Comparison of ENCODE assay signal across 28 cellular contexts in genomic region chr1:97095764-97096163, GRCh38.
DNase-seq lines count a peak whose midpoint lies in the region; ATAC-seq, FAIRE-seq and TF ChIP-seq lines count a peak whose summit lies in the region.
"Had no signal": no experiment of that assay in that cellular context is flagged by ENCODE, and none has a peak within 500 bp of the region (broad histone marks: within the 10 kb centered on the region; RNA-seq: fewer than 3 reads in every experiment).

No MANE protein-coding gene starts in this region.

- no peak overlapping the region for H3K27ac ChIP-seq in keratinocyte (ENCODE audit: control insufficient read depth, insufficient read depth, low read length)
- H3K27ac ChIP-seq: BLaER1 had no signal

- FAIRE-seq in H54 (lab: Jason Lieb, UNC) (peak; percentile 48), keratinocyte (lab: Jason Lieb, UNC) (peak; percentile 51)
- FAIRE-seq: A204.1, GM12878, GM12892, GM18507 had no signal

- no peaks in the 10 kb centered on the region for H4K20me1 ChIP-seq in keratinocyte (ENCODE audit: control insufficient read depth, extremely low read depth, insufficient read depth, low read length)
- H4K20me1 ChIP-seq: BLaER1 had no signal

- intact Hi-C loops in cardiac septum (cut with DNase I) (no loop called here), sciatic nerve (cut with DNase I) (no loop called here)

- TF ChIP-seq POLR2A in H54 (IDR thresholded peaks at IDR 0.05; ENCODE audit: low read depth, low read length) = no peak

- ATAC-seq in GM18520 (IDR thresholded peaks at IDR 0.05; ENCODE audit: unreplicated experiment) = no peak
- no peak for ATAC-seq in sciatic nerve
- ATAC-seq: GM12878 had no signal

- H3K4me1 ChIP-seq in keratinocyte (ENCODE audit: control insufficient read depth, extremely low read depth, insufficient read depth, low read length) = peaks cover 15% of the 10 kb centered on the region
- H3K4me1 ChIP-seq: BLaER1 had no signal

- dilution Hi-C loops in keratinocyte (cut with MboI; ENCODE audit: extremely low pct_ligation_motif_present, low sequenced_read_pairs) = no loop called here

- DNase-seq in H54 (ENCODE audit: insufficient read length, low spot score) = no peak
- DNase-seq in M059J (ENCODE audit: low read depth) = peak; percentile 11
- peak; percentile 10 for DNase-seq in amniotic epithelial cell (ENCODE audit: low read depth)
- no peak for DNase-seq in keratinocyte (ENCODE audit: low read depth, low spot score)
- no peak for DNase-seq in NCI-H510A treated with DMSO at 0.1 percent for 48 hours (lab: John Stamatoyannopoulos, UW)
- no peak for DNase-seq in cardiac septum (ENCODE audit: low spot score)
- no peak for DNase-seq in sciatic nerve (ENCODE audit: low spot score)
- DNase-seq: 8988T; ACHN; BE2C; C1 segment of cervical spinal cord; CD4-positive, alpha-beta memory T cell; CD4-positive, CD25-positive, alpha-beta regulatory T cell; CD8-positive, alpha-beta memory T cell; COR-L47; DMS 273 treated with DMSO at 0.1 percent for 48 hours; DMS153; DMS53; DMS79; DND-41; EL; GDM1 had no signal

- H3K9ac ChIP-seq in keratinocyte (ENCODE audit: control insufficient read depth, extremely low read depth, insufficient read depth, low read length) = no peak overlapping the region
- H3K9ac ChIP-seq: BLaER1 had no signal

- H3K9me3 ChIP-seq in keratinocyte (ENCODE audit: control insufficient read depth, low read depth, low read length) = no peaks in the 10 kb centered on the region
- H3K9me3 ChIP-seq: BE2C, BLaER1 had no signal

- no peaks in the 10 kb centered on the region for H3K27me3 ChIP-seq in keratinocyte (ENCODE audit: control insufficient read depth, extremely low read depth, insufficient read depth, low read length)
- H3K27me3 ChIP-seq: BE2C, BLaER1 had no signal

- no peak for TF ChIP-seq CTCF in keratinocyte (optimal IDR thresholded peaks at IDR 0.05 in 1 of 3, IDR thresholded peaks at IDR 0.05 in 1 of 3, conservative IDR thresholded peaks at IDR 0.05 in 1 of 3; ENCODE audit: extremely low read depth in 1 of 3, insufficient read depth in 2 of 3, low read length in 3 of 3)

- H2AFZ ChIP-seq in keratinocyte (ENCODE audit: control insufficient read depth, low read length) = no peak overlapping the region

- H3K9me1 ChIP-seq in keratinocyte (ENCODE audit: control insufficient read depth, extremely low read depth, insufficient read depth, low read length) = no peaks in the 10 kb centered on the region

- H3K79me2 ChIP-seq in keratinocyte (ENCODE audit: control insufficient read depth, insufficient read depth, low read length) = no peaks in the 10 kb centered on the region

- H3K4me3 ChIP-seq in keratinocyte (ENCODE audit: control insufficient read depth in 2 of 3, extremely low read depth in 1 of 3, insufficient read depth in 2 of 3, low read depth in 1 of 3, low read length in 3 of 3) = no peak overlapping the region
- H3K4me3 ChIP-seq: BLaER1, GM12878 had no signal

- H3K4me2 ChIP-seq in keratinocyte (ENCODE audit: control insufficient read depth, extremely low read depth, insufficient read depth, low read depth, low read length) = no peak overlapping the region
- H3K4me2 ChIP-seq: BLaER1 had no signal

- H3K36me3 ChIP-seq in keratinocyte (ENCODE audit: control insufficient read depth in 2 of 2, extremely low read depth in 1 of 2, insufficient read depth in 2 of 2, low read length in 2 of 2) = no peaks in the 10 kb centered on the region
- H3K36me3 ChIP-seq: BE2C, BLaER1 had no signal

Comparison
In these comparisons a context has a peak if more than half of its experiments do, and no peak if none do; other contexts are left out.
1. DNase-seq: peak in M059J (single experiment) and amniotic epithelial cell (single experiment); none in H54 (single experiment), keratinocyte (single experiment), NCI-H510A treated with DMSO at 0.1 percent for 48 hours (single experiment), cardiac septum (single experiment) and sciatic nerve (single experiment).